In the genomic region with DNA sequence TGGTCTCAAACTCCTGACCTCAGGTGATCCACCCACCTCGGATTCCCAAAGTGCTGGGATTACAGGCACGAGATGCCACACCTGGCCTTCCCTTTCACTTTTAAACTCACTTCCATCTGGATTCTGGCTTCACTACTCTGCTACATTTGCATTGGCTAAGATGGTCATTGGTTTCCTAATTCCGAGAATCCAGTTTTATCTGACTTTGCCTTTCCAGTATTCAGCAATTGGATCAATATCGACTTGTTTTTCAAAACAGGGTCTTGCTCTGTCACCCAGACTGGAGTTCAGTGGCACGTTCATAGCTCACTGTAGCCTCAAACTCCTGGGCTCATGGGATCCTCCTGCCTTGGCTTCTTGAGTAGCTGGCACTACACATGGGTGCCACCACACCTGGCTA, we compare ENCODE assay signal across 22 cellular contexts.
"Had no signal": no experiment of that assay in that cellular context is flagged by ENCODE, and none has a peak within 500 bp of the region (broad histone marks: within the 10 kb centered on the region; RNA-seq: fewer than 3 reads in every experiment).

No MANE protein-coding gene starts in this region.

- H3K4me3 Mint-ChIP-seq: effector memory CD8-positive, alpha-beta T cell; endodermal cell; mesothelial cell of epicardium had no signal

- H3K4me3 ChIP-seq: coronary artery, esophagus squamous epithelium, gastrocnemius medialis, left lung, lower lobe of right lung, mucosa of descending colon had no signal

- H3K27ac Mint-ChIP-seq: effector memory CD8-positive, alpha-beta T cell; endodermal cell; mesothelial cell of epicardium had no signal

- H3K36me3 ChIP-seq: esophagus squamous epithelium, gastrocnemius medialis, heart right ventricle, left lung, lower lobe of right lung had no signal

- H3K36me3 Mint-ChIP-seq: mesothelial cell of epicardium had no signal

- ATAC-seq: effector memory CD8-positive, alpha-beta T cell; esophagus mucosa; gastrocnemius medialis; heart right ventricle; left cardiac atrium; left lung; lower lobe of right lung; mucosa of descending colon had no signal

- H3K9me3 Mint-ChIP-seq: effector memory CD8-positive, alpha-beta T cell; endodermal cell; mesothelial cell of epicardium; naive B cell had no signal

- DNase-seq: effector CD8-positive, alpha-beta T cell; effector memory CD8-positive, alpha-beta T cell; endodermal cell; erythroblast; esophagus squamous epithelium; foreskin fibroblast; foreskin melanocyte; gastrocnemius medialis; glutamatergic neuron; head of caudate nucleus; heart right ventricle; hippocampal formation; left cardiac atrium; left lung; lower lobe of right lung; mesenchymal stem cell; mucosa of descending colon had no signal

- H3K27me3 ChIP-seq: esophagus squamous epithelium, heart right ventricle, left lung had no signal

- H3K9me3 ChIP-seq: esophagus squamous epithelium, gastrocnemius medialis, heart right ventricle, left lung, lower lobe of right lung, mucosa of descending colon had no signal

- H3K27ac ChIP-seq: coronary artery, epithelial cell of prostate, esophagus squamous epithelium, gastrocnemius medialis, lower lobe of right lung had no signal
